23 cellular contexts compared by ENCODE assay signal in the genomic region with DNA sequence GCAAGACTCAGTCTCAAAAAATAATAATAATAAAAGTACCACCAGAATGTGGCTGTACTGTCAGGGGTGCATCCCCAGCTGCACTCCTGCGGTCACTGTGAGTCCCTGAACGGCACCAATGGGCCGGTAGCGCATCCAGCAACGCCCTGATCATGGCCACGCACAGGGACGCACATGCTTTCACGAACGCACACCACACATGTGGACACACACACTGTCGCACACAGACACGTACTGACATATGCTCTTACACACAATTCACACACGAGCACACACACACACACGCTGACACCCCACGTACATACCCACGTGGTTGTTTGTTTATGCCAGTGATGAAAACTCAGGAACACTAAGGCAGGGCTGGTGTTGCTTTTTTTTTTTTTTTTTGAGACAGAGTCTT. TPM values are rescaled to one million over a fixed set of nuclear protein-coding genes. Genes with fewer than 3 reads are reported as not detected.
DNase-seq lines count a peak whose midpoint lies in the region; ATAC-seq, FAIRE-seq and TF ChIP-seq lines count a peak whose summit lies in the region.
"Had no signal": no experiment of that assay in that cellular context is flagged by ENCODE, and none has a peak within 500 bp of the region (broad histone marks: within the 10 kb centered on the region; RNA-seq: fewer than 3 reads in every experiment).

No MANE protein-coding gene starts in this region.

- H3K4me2 ChIP-seq in H1 (ENCODE audit: insufficient read depth in 1 of 2, low read depth in 2 of 2, low read length in 2 of 2) (no peak overlapping the region), neural progenitor cell (no peak overlapping the region)
- H3K4me2 ChIP-seq: A549 had no signal

- H3K56ac ChIP-seq in H1 (replicated peaks; ENCODE audit: insufficient read length, low read depth, low read length), result no peak overlapping the region

- H3K27me3 ChIP-seq in H1 (replicated peaks in 1 of 4; ENCODE audit: control insufficient read depth in 3 of 4, extremely low read depth in 1 of 4, insufficient read depth in 3 of 4, low read length in 3 of 4), result no peaks in the 10 kb centered on the region
- no peaks in the 10 kb centered on the region for H3K27me3 ChIP-seq in neural progenitor cell

- POLR2A ChIA-PET in H1 (lab: Charles Lee; ENCODE audit: partially characterized antibody), result interaction anchor here (0.7 kb wide), 1 partner anchor 179 kb away, joined by 3 read pairs; no protein-coding TSS in a partner anchor

- TF ChIP-seq RAD21 in H1 (IDR thresholded peaks at IDR 0.05 in 1 of 2, conservative IDR thresholded peaks at IDR 0.05 in 1 of 2; ENCODE audit: low read depth in 2 of 2, low read length in 2 of 2), result no peak

- ATAC-seq in natural killer cell treated with Interleukin-12 subunit alpha and Interleukin-12 subunit beta and Interleukin-15 and Interleukin-18, amount 100 ng/mL, for 72 hours, result no peak
- no peak for ATAC-seq in natural killer cell
- ATAC-seq in activated T-cell treated with anti-CD3 and anti-CD28 coated beads, Interleukin-2, amount 50 U/mL, for 4 hours, result no peak
- ATAC-seq: A549 had no signal

- no peak for TF ChIP-seq CTCF in natural killer cell (IDR thresholded peaks at IDR 0.05)
- no peak for TF ChIP-seq CTCF in H1 (IDR thresholded peaks at IDR 0.05; ENCODE audit: control extremely low read depth in 1 of 3, insufficient read depth in 1 of 3, low read depth in 1 of 3, low read length in 3 of 3)
- no peak for TF ChIP-seq CTCF in neural progenitor cell (IDR thresholded peaks at IDR 0.05)

- H3K27ac ChIP-seq in H1 (ENCODE audit: low read depth, low read length) (no peak overlapping the region), neural progenitor cell (no peak overlapping the region)
- H3K27ac ChIP-seq: A549 had no signal

- H4K5ac ChIP-seq in H1 (ENCODE audit: insufficient read length, low read depth, low read length), result no peak overlapping the region

- no peak overlapping the region for H3K4me3 Mint-ChIP-seq in natural killer cell treated with Interleukin-12 subunit alpha and Interleukin-12 subunit beta and Interleukin-15 and Interleukin-18, amount 100 ng/mL, for 72 hours
- no peak overlapping the region for H3K4me3 Mint-ChIP-seq in natural killer cell
- H3K4me3 Mint-ChIP-seq in activated T-cell treated with anti-CD3 and anti-CD28 coated beads, Interleukin-2, amount 50 U/mL, for 4 hours, result no peak overlapping the region
- no peak overlapping the region for H3K4me3 Mint-ChIP-seq in neural progenitor cell
- H3K4me3 Mint-ChIP-seq: CD4-positive, alpha-beta memory T cell had no signal

- FAIRE-seq in H1 (lab: Jason Lieb, UNC) (no peak), urothelium cell line (lab: Jason Lieb, UNC) (peak; percentile 72)
- FAIRE-seq: A549, GM12892 had no signal

- H3K9ac ChIP-seq in H1 (replicated peaks in 1 of 4; ENCODE audit: extremely low read depth in 1 of 4, low read depth in 3 of 4, low read length in 3 of 4), result no peak overlapping the region
- H3K9ac ChIP-seq in neural progenitor cell, result no peak overlapping the region

- peaks cover 0 to 2% of the 10 kb centered on the region in 2 experiments for H4K20me1 ChIP-seq in H1 (replicated peaks in 1 of 2; ENCODE audit: control insufficient read depth in 1 of 2, insufficient read depth in 2 of 2, low read length in 2 of 2)
- H4K20me1 ChIP-seq in neural progenitor cell (ENCODE audit: low read depth), result no peaks in the 10 kb centered on the region

- no peaks in the 10 kb centered on the region for H3K79me1 ChIP-seq in H1 (ENCODE audit: low read depth, low read length)

- no peaks in the 10 kb centered on the region for H3K36me3 Mint-ChIP-seq in natural killer cell treated with Interleukin-12 subunit alpha and Interleukin-12 subunit beta and Interleukin-15 and Interleukin-18, amount 100 ng/mL, for 72 hours
- no peaks in the 10 kb centered on the region for H3K36me3 Mint-ChIP-seq in natural killer cell
- no peaks in the 10 kb centered on the region for H3K36me3 Mint-ChIP-seq in activated T-cell treated with anti-CD3 and anti-CD28 coated beads, Interleukin-2, amount 50 U/mL, for 4 hours (ENCODE audit: insufficient read depth)
- H3K36me3 Mint-ChIP-seq in neural progenitor cell, result no peaks in the 10 kb centered on the region
- H3K36me3 Mint-ChIP-seq: CD4-positive, alpha-beta memory T cell had no signal

- intact Hi-C loops in natural killer cell (cut with micrococcal nuclease), result no loop called here

- H3K23me2 ChIP-seq in H1 (ENCODE audit: low read depth, low read length), result no peaks in the 10 kb centered on the region

- no peak overlapping the region for H3K27ac Mint-ChIP-seq in natural killer cell treated with Interleukin-12 subunit alpha and Interleukin-12 subunit beta and Interleukin-15 and Interleukin-18, amount 100 ng/mL, for 72 hours
- H3K27ac Mint-ChIP-seq in natural killer cell (no peak overlapping the region), neural progenitor cell (no peak overlapping the region)
- H3K27ac Mint-ChIP-seq: CD4-positive, alpha-beta memory T cell had no signal

- no peaks in the 10 kb centered on the region for H3F3A ChIP-seq in neural progenitor cell (ENCODE audit: low read depth)

- no peak overlapping the region for H2BK120ac ChIP-seq in H1 (replicated peaks; ENCODE audit: low read depth, low read length)

- H2BK20ac ChIP-seq in H1 (ENCODE audit: low read length), result no peak overlapping the region

- H3K23ac ChIP-seq in H1 (ENCODE audit: insufficient read length), result peak overlapping the region; percentile 34

- no peaks in the 10 kb centered on the region for H3K4me1 Mint-ChIP-seq in natural killer cell treated with Interleukin-12 subunit alpha and Interleukin-12 subunit beta and Interleukin-15 and Interleukin-18, amount 100 ng/mL, for 72 hours (ENCODE audit: low read depth in 2 of 2)
- H3K4me1 Mint-ChIP-seq in natural killer cell (no peaks in the 10 kb centered on the region), neural progenitor cell (peaks cover 10% of the 10 kb centered on the region)
- H3K4me1 Mint-ChIP-seq in activated T-cell treated with anti-CD3 and anti-CD28 coated beads, Interleukin-2, amount 50 U/mL, for 4 hours (ENCODE audit: low read depth), result no peaks in the 10 kb centered on the region
- H3K4me1 Mint-ChIP-seq: CD4-positive, alpha-beta memory T cell had no signal

- H3K4me1 ChIP-seq in H1 (replicated peaks in 1 of 4; ENCODE audit: control insufficient read depth in 3 of 4, insufficient read depth in 4 of 4, low read length in 3 of 4) (no peaks in the 10 kb centered on the region; a peak in 1 of 7 replicates), neural progenitor cell (peaks cover 5% of the 10 kb centered on the region)
- H3K4me1 ChIP-seq: A549 had no signal

- WGBS in H1 (ENCODE audit: extremely low coverage in 1 of 2, insufficient coverage in 1 of 2, insufficient read length in 1 of 2, insufficient replicate concordance in 2 of 2, low coverage in 1 of 2, low lambda C conversion rate in 2 of 2, missing lambda C conversion rate in 1 of 2), 2 experiments, result 95% methylated on average over 15 of the region's 15 CpGs; no CpG with 5 or more reads in 1 of the 2 experiments

- no peak overlapping the region for H4K91ac ChIP-seq in H1 (replicated peaks; ENCODE audit: insufficient read length, low read length)

- peak overlapping the region; percentile 75; the same call in 1 of the 2 replicates for H2AK5ac ChIP-seq in H1 (ENCODE audit: low read depth, low read length)

- DNase-seq in natural killer cell treated with Interleukin-12 subunit alpha and Interleukin-12 subunit beta and Interleukin-15 and Interleukin-18, amount 100 ng/mL, for 72 hours (ENCODE audit: low spot score), result peak; percentile 47
- DNase-seq in natural killer cell (no peak), H1 (ENCODE audit: low read depth in 1 of 2, low spot score in 2 of 2) (no peak), urothelium cell line (ENCODE audit: low spot score) (no peak), neural progenitor cell (ENCODE audit: low spot score) (no peak)
- DNase-seq in activated T-cell treated with anti-CD3 and anti-CD28 coated beads, Interleukin-2, amount 50 U/mL, for 4 hours, result no peak
- DNase-seq: 8988T; ACHN; C1 segment of cervical spinal cord; Calu3; CD4-positive, alpha-beta memory T cell; COR-L47; DMS53; DMS79 treated with DMSO at 0.1 percent for 48 hours; GF-D8; GOT3; H7; HCEC 1CT had no signal

- H3K4ac ChIP-seq in H1 (replicated peaks; ENCODE audit: insufficient read length, low read depth, low read length), result no peak overlapping the region

- CTCF ChIA-PET in H1 (lab: Charles Lee; ENCODE audit: partially characterized antibody), result interaction anchor here (2.1 to 3.5 kb wide), 2 partner anchors 10 to 11 kb away, joined by 5 to 20 read pairs; no protein-coding TSS in a partner anchor

- no peak overlapping the region for H3K18ac ChIP-seq in H1 (ENCODE audit: extremely low read depth, low read length)

- no peak for TF ChIP-seq POLR2A in H1 (IDR thresholded peaks at IDR 0.05; ENCODE audit: control extremely low read depth in 1 of 2, low read depth in 2 of 2, low read length in 2 of 2)

- TF ChIP-seq EP300 in H1 (IDR thresholded peaks at IDR 0.05; ENCODE audit: borderline replicate concordance in 1 of 2, low read depth in 2 of 2, low read length in 2 of 2), result no peak

- no peak overlapping the region for H4K8ac ChIP-seq in H1 (ENCODE audit: extremely low read depth, insufficient read depth, low read length)

- H3K9me3 ChIP-seq in H1 (ENCODE audit: insufficient read depth in 2 of 2, low read depth in 1 of 2, low read length in 1 of 2), result no peaks in the 10 kb centered on the region
- no peaks in the 10 kb centered on the region for H3K9me3 ChIP-seq in neural progenitor cell (ENCODE audit: low read depth)
- H3K9me3 ChIP-seq: A549 had no signal

- no peak overlapping the region for H2BK12ac ChIP-seq in H1 (ENCODE audit: low read depth, low read length)

- no peak overlapping the region for H2BK15ac ChIP-seq in H1 (ENCODE audit: low read length)

- H2BK5ac ChIP-seq in H1 (ENCODE audit: low read depth, low read length), result no peak overlapping the region

- H3K36me3 ChIP-seq in H1 (ENCODE audit: control insufficient read depth in 2 of 4, insufficient read depth in 4 of 4, low read length in 3 of 4) (no peaks in the 10 kb centered on the region), neural progenitor cell (no peaks in the 10 kb centered on the region)

- no peak overlapping the region for H3K14ac ChIP-seq in H1 (ENCODE audit: insufficient read length)

- H3K79me2 ChIP-seq in H1 (ENCODE audit: control insufficient read depth in 1 of 2, insufficient read depth in 2 of 2, low read length in 2 of 2) (no peaks in the 10 kb centered on the region), neural progenitor cell (ENCODE audit: low read depth) (no peaks in the 10 kb centered on the region)

- no peaks in the 10 kb centered on the region for H3K27me3 Mint-ChIP-seq in natural killer cell treated with Interleukin-12 subunit alpha and Interleukin-12 subunit beta and Interleukin-15 and Interleukin-18, amount 100 ng/mL, for 72 hours
- H3K27me3 Mint-ChIP-seq in natural killer cell (ENCODE audit: low read depth in 2 of 2) (peaks cover 0 to 2% of the 10 kb centered on the region in 2 donors), neural progenitor cell (ENCODE audit: insufficient read depth, low read depth) (peaks cover 4% of the 10 kb centered on the region)
- peaks cover 5% of the 10 kb centered on the region for H3K27me3 Mint-ChIP-seq in activated T-cell treated with anti-CD3 and anti-CD28 coated beads, Interleukin-2, amount 50 U/mL, for 4 hours (ENCODE audit: low read depth)

- H3K4me3 ChIP-seq in H1 (ENCODE audit: extremely low read depth in 1 of 4, insufficient read depth in 2 of 4, low read depth in 3 of 4, low read length in 4 of 4), result no peak overlapping the region
- no peak overlapping the region for H3K4me3 ChIP-seq in neural progenitor cell
- H3K4me3 ChIP-seq: A549 had no signal

- H3K9me3 Mint-ChIP-seq in natural killer cell treated with Interleukin-12 subunit alpha and Interleukin-12 subunit beta and Interleukin-15 and Interleukin-18, amount 100 ng/mL, for 72 hours, result no peaks in the 10 kb centered on the region
- H3K9me3 Mint-ChIP-seq in natural killer cell, result no peaks in the 10 kb centered on the region
- no peaks in the 10 kb centered on the region for H3K9me3 Mint-ChIP-seq in activated T-cell treated with anti-CD3 and anti-CD28 coated beads, Interleukin-2, amount 50 U/mL, for 4 hours
- H3K9me3 Mint-ChIP-seq in neural progenitor cell, result no peaks in the 10 kb centered on the region
- H3K9me3 Mint-ChIP-seq: CD4-positive, alpha-beta memory T cell had no signal

- H2AFZ ChIP-seq in H1 (ENCODE audit: low read length), result no peak overlapping the region
- no peak overlapping the region for H2AFZ ChIP-seq in neural progenitor cell (replicated peaks)

RNA-seq across cellular contexts. Expression of gene DOC2B, which starts 21.8 kb away (rescaled TPM):
- total RNA-seq in natural killer cell treated with Interleukin-12 subunit alpha and Interleukin-12 subunit beta and Interleukin-15 and Interleukin-18, amount 100 ng/mL, for 72 hours, result 10 to 100 TPM in 1 of 2 donors, 1 to 10 TPM in 1; 3.7 to 17.9 TPM
- under 1 TPM in 2 of 3 donors, not detected in 1; 0.07 to 0.20 TPM for total RNA-seq in natural killer cell
- total RNA-seq in H1 (2021; fragmentation: NEBNext Ultra II Directional; extraction: Animal tissue kit (Norgen Biotek cat#: 25700)), result 3.3 and 4.0 TPM in 2 replicates
- polyA plus RNA-seq in H1 (2011; rRNA removed), result 1.3 and 1.8 TPM in 2 replicates
- 2.2 TPM for polyA plus RNA-seq in H1 (2011; cell fraction: cytosol; rRNA removed)
- polyA plus RNA-seq in H1 (2011; cell fraction: nucleus; rRNA removed), result 2.5 TPM
- 1.0 to 1.7 TPM (median 1.5 TPM) in 4 replicates for polyA plus RNA-seq in H1 (2012, experiment 1 of 2)
- polyA plus RNA-seq in H1 (2012, experiment 2 of 2), result 1.3 TPM
- polyA plus RNA-seq in H1 (2013, experiment 1 of 2), result 1.3 TPM
- 1.1 TPM for polyA plus RNA-seq in H1 (2013, experiment 2 of 2)
- polyA minus RNA-seq in H1 (2011; rRNA and poly(A)+ RNA removed), result 1.9 and 3.6 TPM in 2 replicates
- 2.5 TPM for polyA minus RNA-seq in H1 (2011; cell fraction: cytosol; rRNA and poly(A)+ RNA removed)
- 3.1 TPM for polyA minus RNA-seq in H1 (2011; cell fraction: nucleus; rRNA and poly(A)+ RNA removed)
- total RNA-seq in activated T-cell treated with anti-CD3 and anti-CD28 coated beads, Interleukin-2, amount 50 U/mL, for 4 hours, result under 1 TPM in 2 of 3 donors, not detected in 1; 0.13 to 0.30 TPM
- 0.31 and 0.34 TPM in 2 replicates for total RNA-seq in neural progenitor cell (ENCODE audit: low replicate concordance)
- total RNA-seq: G401 had no signal
- polyA plus RNA-seq: BJ; CD4-positive, alpha-beta memory T cell had no signal

RNA-seq across cellular contexts. Expression of gene SCGB1C2, which starts 22.2 kb away (rescaled TPM):
- total RNA-seq in natural killer cell treated with Interleukin-12 subunit alpha and Interleukin-12 subunit beta and Interleukin-15 and Interleukin-18, amount 100 ng/mL, for 72 hours, result not detected
- total RNA-seq in natural killer cell (not detected), neural progenitor cell (ENCODE audit: low replicate concordance) (not detected in 2 replicates)
- total RNA-seq in H1 (2021; fragmentation: NEBNext Ultra II Directional; extraction: Animal tissue kit (Norgen Biotek cat#: 25700)), result not detected in 2 replicates
- not detected in 2 replicates for polyA plus RNA-seq in H1 (2011; rRNA removed)
- not detected for polyA plus RNA-seq in H1 (2011; cell fraction: cytosol; rRNA removed)
- polyA plus RNA-seq in H1 (2011; cell fraction: nucleus; rRNA removed), result not detected
- polyA plus RNA-seq in H1 (2012, experiment 1 of 2), result not detected in 4 replicates
- not detected for polyA plus RNA-seq in H1 (2012, experiment 2 of 2)
- not detected for polyA plus RNA-seq in H1 (2013, experiment 1 of 2)
- polyA plus RNA-seq in H1 (2013, experiment 2 of 2), result not detected
- polyA minus RNA-seq in H1 (2011; rRNA and poly(A)+ RNA removed), result not detected in 2 replicates
- polyA minus RNA-seq in H1 (2011; cell fraction: cytosol; rRNA and poly(A)+ RNA removed), result not detected
- not detected for polyA minus RNA-seq in H1 (2011; cell fraction: nucleus; rRNA and poly(A)+ RNA removed)
- total RNA-seq in activated T-cell treated with anti-CD3 and anti-CD28 coated beads, Interleukin-2, amount 50 U/mL, for 4 hours, result not detected
- total RNA-seq: Calu3; CD4-positive, alpha-beta memory T cell; Daoy; G401; H7 had no signal
- polyA plus RNA-seq: A549; BJ; CD4-positive, alpha-beta memory T cell had no signal
